ENCODE assay signal across 9 cellular contexts in genomic region chr10:72272689-72273409, GRCh38. TPM values are rescaled to one million over a fixed set of nuclear protein-coding genes. Genes with fewer than 3 reads are reported as not detected.
DNase-seq lines count a peak whose midpoint lies in the region; FAIRE-seq and TF ChIP-seq lines count a peak whose summit lies in the region.
"Had no signal": no experiment of that assay in that cellular context is flagged by ENCODE, and none has a peak within 500 bp of the region (broad histone marks: within the 10 kb centered on the region; RNA-seq: fewer than 3 reads in every experiment).

No MANE protein-coding gene starts in this region.

- TF ChIP-seq CTCF in Calu3 (IDR thresholded peaks at IDR 0.05; ENCODE audit: unreplicated experiment) = no peak
- TF ChIP-seq CTCF in RWPE1 (conservative IDR thresholded peaks at IDR 0.05; ENCODE audit: low read depth) = no peak
- no peak for TF ChIP-seq CTCF in MCF 10A (IDR thresholded peaks at IDR 0.05; ENCODE audit: unreplicated experiment)

- CTCF ChIA-PET in Calu3 (lab: Charles Lee) (interaction anchor here (0.6 to 4.9 kb wide), 17 partner anchors 10 to 147 kb away, joined by 3 to 34 read pairs (median 4); partner anchors contain the start of genes ANAPC16 and ASCC1), RWPE1 (lab: Yijun Ruan, JAX) (interaction anchor here (0.6 to 3.8 kb wide), 5 partner anchors 10 to 759 kb away, joined by 4 to 16 read pairs (median 5); no protein-coding TSS in a partner anchor), MCF 10A (lab: Yijun Ruan, JAX) (interaction anchor here (1.0 to 5.3 kb wide), 7 partner anchors 13 to 64 kb away, joined by 4 to 68 read pairs (median 23); no protein-coding TSS in a partner anchor)

- peaks cover 71% of the 10 kb centered on the region for H3K36me3 Mint-ChIP-seq in Calu3 (ENCODE audit: insufficient read depth, unreplicated experiment)
- peaks cover 39% of the 10 kb centered on the region for H3K36me3 Mint-ChIP-seq in MCF 10A (ENCODE audit: insufficient read depth, unreplicated experiment)

- BruUV-seq in Calu3 (replicated peaks; lab: Mats Ljungman, UMichigan) (no TSS peak), MCF 10A (replicated peaks; lab: Mats Ljungman, UMichigan) (no TSS peak)

- H3K9me3 Mint-ChIP-seq in Calu3 (ENCODE audit: low read depth, unreplicated experiment) (no peaks in the 10 kb centered on the region), MCF 10A (ENCODE audit: unreplicated experiment) (no peaks in the 10 kb centered on the region)

- DNase-seq in Calu3 (peak; percentile 92), GM19239 (ENCODE audit: insufficient read length, low spot score) (no peak), KBM-7 (peak; percentile 86), RWPE1 (ENCODE audit: low spot score) (peak; percentile 90), MCF 10A (ENCODE audit: unreplicated experiment) (peak; percentile 99), putamen (ENCODE audit: low spot score) (peak; percentile 93), KG1 (lab: John Stamatoyannopoulos, UW) (no peak)

- peak overlapping the region; percentile 61 for H3K4me3 ChIP-seq in iPS-11a (ENCODE audit: low read depth, low read length)

- H3K4me1 Mint-ChIP-seq in Calu3 (ENCODE audit: low read depth, unreplicated experiment) (peaks cover 56% of the 10 kb centered on the region), MCF 10A (ENCODE audit: insufficient read depth, unreplicated experiment) (peaks cover 30% of the 10 kb centered on the region)

- H3K27ac Mint-ChIP-seq in Calu3 (ENCODE audit: unreplicated experiment) = peak overlapping the region; percentile 99
- H3K27ac Mint-ChIP-seq in MCF 10A (ENCODE audit: low read depth, unreplicated experiment) = peak overlapping the region; percentile 92

- H3K4me3 Mint-ChIP-seq in Calu3 (ENCODE audit: low read depth, unreplicated experiment) (peak overlapping the region; percentile 95), MCF 10A (ENCODE audit: unreplicated experiment) (peak overlapping the region; percentile 81)

- H3K27ac ChIP-seq in RWPE1 = peak overlapping the region; percentile 100

- FAIRE-seq in GM19239 (lab: Jason Lieb, UNC) = peak; percentile 75
- FAIRE-seq: islet of Langerhans had no signal

- H3K27me3 Mint-ChIP-seq in Calu3 (ENCODE audit: unreplicated experiment) = no peaks in the 10 kb centered on the region
- H3K27me3 Mint-ChIP-seq in MCF 10A (ENCODE audit: insufficient read depth, unreplicated experiment) = no peaks in the 10 kb centered on the region

- in situ Hi-C loops in KBM-7 (cut with MboI; ENCODE audit: low pct_unique_long_range_greater_than_20kb, low sequenced_read_pairs) = no loop called here

- POLR2A ChIA-PET in RWPE1 (lab: Yijun Ruan, JAX; ENCODE audit: low non-redundant PET) (interaction anchor here (0.6 to 6.9 kb wide), 21 partner anchors 9 to 778 kb away, joined by 3 to 86 read pairs (median 4); no protein-coding TSS in a partner anchor), MCF 10A (lab: Yijun Ruan, JAX) (interaction anchor here (0.6 to 12.8 kb wide), 42 partner anchors 14 to 1869 kb away, joined by 3 to 902 read pairs (median 4); partner anchors contain the start of genes ANAPC16, ASCC1 and EIF4EBP2)

- intact Hi-C loops in Calu3 (cut with micrococcal nuclease; ENCODE audit: unreplicated experiment) (loop anchor here (1.0 to 2.0 kb wide), 2 partner anchors 10 to 28 kb away; no protein-coding TSS in a partner anchor), MCF 10A (cut with micrococcal nuclease) (loop anchor here (1.0 to 2.0 kb wide), 5 partner anchors 29 to 224 kb away; partner anchors contain the start of genes ANAPC16 and ASCC1)

RNA-seq across cellular contexts. Expression of gene DDIT4, which starts 0.9 kb away (rescaled TPM):
- total RNA-seq in Calu3 (2022) = 294 and 326 TPM in 2 replicates
- total RNA-seq in MCF 10A (2022) = 698 and 872 TPM in 2 replicates

RNA-seq across cellular contexts. Expression of gene ASCC1, which starts 56.8 kb away (rescaled TPM):
- total RNA-seq in Calu3 (2022) = 51.3 and 59.3 TPM in 2 replicates
- total RNA-seq in MCF 10A (2022) = 26.3 and 31.6 TPM in 2 replicates

RNA-seq across cellular contexts. Expression of gene ANAPC16, which starts 57.0 kb away (rescaled TPM):
- total RNA-seq in Calu3 (2022) (118 and 119 TPM in 2 replicates), MCF 10A (2022) (97.0 and 110 TPM in 2 replicates)

Comparison
In these comparisons a context has a peak if more than half of its experiments do, and no peak if none do; other contexts are left out.
1. DNase-seq: peak in Calu3 (single experiment), KBM-7 (single experiment), RWPE1 (single experiment), MCF 10A (single experiment) and putamen (single experiment); none in GM19239 (single experiment) and KG1 (single experiment).